ENCODE assay signal across 9 cellular contexts in the genomic region with DNA sequence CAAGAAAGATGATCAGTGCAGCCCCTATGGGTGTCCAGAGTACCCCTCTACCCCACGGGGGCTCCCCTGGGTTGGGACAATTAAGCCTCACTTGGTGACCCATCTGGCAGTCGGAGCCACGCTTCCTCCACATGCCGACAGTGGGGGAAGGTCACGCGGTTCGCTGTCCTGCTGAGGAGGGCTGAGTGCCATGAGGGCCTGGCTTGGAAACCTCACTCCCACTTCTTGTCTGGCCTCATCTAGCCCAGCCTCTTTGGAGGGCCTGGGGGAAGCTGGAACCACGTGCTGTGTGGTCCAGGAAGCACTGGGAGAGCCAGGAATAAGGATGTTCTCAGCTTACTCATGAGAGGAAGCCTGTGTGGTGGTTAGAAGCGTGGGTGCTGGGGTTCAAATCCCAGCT. TPM values are rescaled to one million over a fixed set of nuclear protein-coding genes. Genes with fewer than 3 reads are reported as not detected.
DNase-seq lines count a peak whose midpoint lies in the region; ATAC-seq and TF ChIP-seq lines count a peak whose summit lies in the region.
"Not testable (repeated sequence)": the region's sequence is repeated elsewhere in the genome, so short reads cannot be mapped to it uniquely, and the experiment has no call there.
"Had no signal": no experiment of that assay in that cellular context is flagged by ENCODE, and none has a peak within 500 bp of the region (broad histone marks: within the 10 kb centered on the region; RNA-seq: fewer than 3 reads in every experiment).

No MANE protein-coding gene starts in this region.

- peak overlapping the region; percentile 77 for H3K9ac ChIP-seq in Loucy (ENCODE audit: low read depth, low read length, poor library complexity, severe bottlenecking)

- H3K4me3 Mint-ChIP-seq in CD4-positive, alpha-beta T cell = peak overlapping the region; percentile 72
- H3K4me3 Mint-ChIP-seq in activated T-helper 1 cell treated with anti-CD3 and anti-CD28 coated beads, Interleukin-12 subunit alpha, Interleukin-12 subunit beta, Interleukin-2, Interleukin-4 antibody, amounts not matched to agents 30 ng/mL and 10 ng/mL and 1 ng/mL, durations not matched to agents 14 hours and 24 hours and 36 hours = peak overlapping the region; percentile 89
- H3K4me3 Mint-ChIP-seq in chondrocyte (ENCODE audit: unreplicated experiment) = not testable (repeated sequence)

- not testable (repeated sequence) for DNase-seq in CD4-positive, alpha-beta T cell; activated T-helper 1 cell treated with anti-CD3 and anti-CD28 coated beads, Interleukin-12 subunit alpha, Interleukin-12 subunit beta, Interleukin-2, Interleukin-4 antibody, amounts not matched to agents 30 ng/mL and 10 ng/mL and 1 ng/mL, durations not matched to agents 14 hours and 24 hours and 36 hours (ENCODE audit: low spot score); chondrocyte (ENCODE audit: low spot score)
- peak; percentile 52 to 88 (median 74) for DNase-seq in head of caudate nucleus
- DNase-seq in lung microvascular endothelial cell (ENCODE audit: low read depth in 2 of 2) = peak; percentile 57 to 92
- DNase-seq in pulmonary artery endothelial cell (ENCODE audit: low read depth, low spot score) = peak; percentile 65
- DNase-seq in upper lobe of right lung = peak; percentile 86

- peaks cover 36% of the 10 kb centered on the region for H3K4me1 Mint-ChIP-seq in CD4-positive, alpha-beta T cell (ENCODE audit: low read depth)
- H3K4me1 Mint-ChIP-seq in activated T-helper 1 cell treated with anti-CD3 and anti-CD28 coated beads, Interleukin-12 subunit alpha, Interleukin-12 subunit beta, Interleukin-2, Interleukin-4 antibody, amounts not matched to agents 30 ng/mL and 10 ng/mL and 1 ng/mL, durations not matched to agents 14 hours and 24 hours and 36 hours (ENCODE audit: low read depth) = peaks cover 54% of the 10 kb centered on the region
- peaks cover 30% of the 10 kb centered on the region for H3K4me1 Mint-ChIP-seq in chondrocyte (ENCODE audit: low read depth)

- H2AFZ ChIP-seq in Loucy (ENCODE audit: low read length) = not testable (repeated sequence)

- H3K4me1 ChIP-seq in Loucy (ENCODE audit: insufficient read depth, low read length, poor library complexity, severe bottlenecking) (peaks cover 47% of the 10 kb centered on the region), upper lobe of right lung (peaks cover 28% of the 10 kb centered on the region)

- not testable (repeated sequence) for H3K9me2 ChIP-seq in Loucy (replicated peaks; ENCODE audit: low read depth, low read length)

- H3K4me2 ChIP-seq in Loucy (ENCODE audit: low read depth, low read length, poor library complexity, severe bottlenecking) = peak overlapping the region; percentile 74

- not testable (repeated sequence) for H3K27ac ChIP-seq in CD4-positive, alpha-beta T cell (ENCODE audit: low read depth, low read length)
- peak overlapping the region; percentile 75 for H3K27ac ChIP-seq in upper lobe of right lung

- H3K9me3 ChIP-seq in CD4-positive, alpha-beta T cell (ENCODE audit: control insufficient read depth, low read length); Loucy (ENCODE audit: insufficient read depth, low read depth, low read length); upper lobe of right lung: not testable (repeated sequence)

- H3K9me3 Mint-ChIP-seq in CD4-positive, alpha-beta T cell; activated T-helper 1 cell treated with anti-CD3 and anti-CD28 coated beads, Interleukin-12 subunit alpha, Interleukin-12 subunit beta, Interleukin-2, Interleukin-4 antibody, amounts not matched to agents 30 ng/mL and 10 ng/mL and 1 ng/mL, durations not matched to agents 14 hours and 24 hours and 36 hours; chondrocyte (ENCODE audit: low read depth): not testable (repeated sequence)

- peak overlapping the region; percentile 33 for H3K27ac Mint-ChIP-seq in CD4-positive, alpha-beta T cell
- H3K27ac Mint-ChIP-seq in activated T-helper 1 cell treated with anti-CD3 and anti-CD28 coated beads, Interleukin-12 subunit alpha, Interleukin-12 subunit beta, Interleukin-2, Interleukin-4 antibody, amounts not matched to agents 30 ng/mL and 10 ng/mL and 1 ng/mL, durations not matched to agents 14 hours and 24 hours and 36 hours = peak overlapping the region; percentile 49
- peak overlapping the region; percentile 36 for H3K27ac Mint-ChIP-seq in chondrocyte (ENCODE audit: unreplicated experiment)

- not testable (repeated sequence) for H3F3A ChIP-seq in Loucy (ENCODE audit: low read depth)

- POLR2A ChIA-PET in CD4-positive, alpha-beta T cell (lab: Charles Lee) = not testable (repeated sequence)

- H3K79me2 ChIP-seq in Loucy (ENCODE audit: insufficient read depth, low read length) = peaks cover 37% of the 10 kb centered on the region

- not testable (repeated sequence) for H3K36me3 ChIP-seq in Loucy (ENCODE audit: insufficient read depth, low read length); upper lobe of right lung

- not testable (repeated sequence) for H4K20me1 ChIP-seq in Loucy (ENCODE audit: insufficient read depth, low read length, poor library complexity, severe bottlenecking)

- not testable (repeated sequence) for H3K27me3 ChIP-seq in CD4-positive, alpha-beta T cell (ENCODE audit: control insufficient read depth, insufficient read depth, low read length); Loucy (ENCODE audit: insufficient read depth, low read length, poor library complexity, severe bottlenecking); upper lobe of right lung

- not testable (repeated sequence) for H3K36me3 Mint-ChIP-seq in CD4-positive, alpha-beta T cell (ENCODE audit: low read depth); chondrocyte (ENCODE audit: low read depth)
- peaks cover 25% of the 10 kb centered on the region for H3K36me3 Mint-ChIP-seq in activated T-helper 1 cell treated with anti-CD3 and anti-CD28 coated beads, Interleukin-12 subunit alpha, Interleukin-12 subunit beta, Interleukin-2, Interleukin-4 antibody, amounts not matched to agents 30 ng/mL and 10 ng/mL and 1 ng/mL, durations not matched to agents 14 hours and 24 hours and 36 hours (ENCODE audit: low read depth)

- TF ChIP-seq CTCF in CD4-positive, alpha-beta T cell (IDR thresholded peaks at IDR 0.05); Loucy (conservative IDR thresholded peaks at IDR 0.05; ENCODE audit: low read length); chondrocyte (IDR thresholded peaks at IDR 0.05); upper lobe of right lung (IDR thresholded peaks at IDR 0.05): not testable (repeated sequence)

- not testable (repeated sequence) for H3K27me3 Mint-ChIP-seq in CD4-positive, alpha-beta T cell; activated T-helper 1 cell treated with anti-CD3 and anti-CD28 coated beads, Interleukin-12 subunit alpha, Interleukin-12 subunit beta, Interleukin-2, Interleukin-4 antibody, amounts not matched to agents 30 ng/mL and 10 ng/mL and 1 ng/mL, durations not matched to agents 14 hours and 24 hours and 36 hours (ENCODE audit: insufficient read depth); chondrocyte (ENCODE audit: low read depth)

- CTCF ChIA-PET in CD4-positive, alpha-beta T cell (lab: Charles Lee) = not testable (repeated sequence)

- intact Hi-C loops in CD4-positive, alpha-beta T cell (cut with DNase I, micrococcal nuclease); activated T-helper 1 cell treated with anti-CD3 and anti-CD28 coated beads, Interleukin-12 subunit alpha, Interleukin-12 subunit beta, Interleukin-2, Interleukin-4 antibody, amounts not matched to agents 30 ng/mL and 10 ng/mL and 1 ng/mL, durations not matched to agents 14 hours and 24 hours and 36 hours (cut with micrococcal nuclease); head of caudate nucleus (cut with DNase I); upper lobe of right lung (cut with DNase I): not testable (repeated sequence)

- ATAC-seq in CD4-positive, alpha-beta T cell (ENCODE audit: poor library complexity) = not testable (repeated sequence)
- ATAC-seq in upper lobe of right lung = peak; percentile 88

- peak overlapping the region; percentile 75 for H3K4me3 ChIP-seq in Loucy (ENCODE audit: low read length, poor library complexity, severe bottlenecking)
- H3K4me3 ChIP-seq in upper lobe of right lung = peak overlapping the region; percentile 54

RNA-seq across cellular contexts. Expression of a gene that starts 1.8 kb away (rescaled TPM):
- 10 to 100 TPM; 38.3 to 39.8 TPM for total RNA-seq in CD4-positive, alpha-beta T cell
- total RNA-seq in activated T-helper 1 cell treated with anti-CD3 and anti-CD28 coated beads, Interleukin-12 subunit alpha, Interleukin-12 subunit beta, Interleukin-2, Interleukin-4 antibody, amounts not matched to agents 30 ng/mL and 10 ng/mL and 1 ng/mL, durations not matched to agents 14 hours and 24 hours and 36 hours = 38.4 and 39.7 TPM in 2 replicates
- total RNA-seq in chondrocyte (2.1 to 4.3 TPM (median 2.9 TPM) in 3 replicates), lung microvascular endothelial cell (24.8 and 25.7 TPM in 2 replicates), pulmonary artery endothelial cell (7.2 TPM in 2 replicates), upper lobe of right lung (185 TPM)
- total RNA-seq: SK-MEL-5 had no signal
